1 cellular context compared by ENCODE assay signal in the genomic region with DNA sequence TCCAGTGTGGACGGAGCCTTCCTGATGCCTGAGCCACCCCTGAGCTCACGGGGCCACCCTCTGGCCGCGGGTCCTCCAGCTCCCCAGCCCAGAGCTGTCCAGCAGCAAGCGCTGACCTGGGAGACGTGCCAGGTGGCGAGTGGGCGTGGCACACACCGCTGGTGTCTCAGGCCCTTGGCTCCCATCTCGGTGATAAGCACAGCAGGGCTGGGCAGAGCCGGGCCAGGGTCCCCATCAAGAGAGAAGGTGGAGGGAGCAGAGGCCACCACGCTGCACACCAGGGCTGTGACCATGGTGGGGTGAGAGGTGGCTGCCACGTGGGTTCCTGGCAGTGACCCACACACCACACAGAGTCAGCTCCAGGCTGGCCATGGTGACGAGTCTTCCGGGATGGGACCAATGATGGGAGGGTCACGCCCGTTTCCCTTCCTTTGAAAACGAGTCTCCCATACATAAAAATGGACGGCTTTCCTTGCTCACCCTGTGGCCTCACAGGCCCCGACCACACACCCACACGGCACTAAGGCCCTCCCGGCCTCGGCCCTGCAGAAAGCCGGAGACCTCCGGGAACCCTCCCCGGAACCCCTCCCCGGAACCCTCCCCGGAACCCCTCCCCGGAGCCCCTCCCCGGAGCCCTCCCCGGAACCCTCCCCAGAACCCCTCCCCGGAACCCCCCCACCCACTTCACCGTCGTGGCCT.
TF ChIP-seq lines count a peak whose summit lies in the region.

No MANE protein-coding gene starts in this region.

TF ChIP-seq in K562, 482 proteins besides CTCF, POLR2A, EP300 and RAD21 (continues in another document):
- TF ChIP-seq BRD9 (IDR thresholded peaks at IDR 0.05; ENCODE audit: low read depth, partially characterized antibody) (no peak), SRSF7 (optimal IDR thresholded peaks at IDR 0.05; ENCODE audit: low read depth, low read length) (no peak), ZNF436 (CRISPR knock-in tag; IDR thresholded peaks at IDR 0.05) (no peak), GABPB1 (CRISPR knock-in tag; IDR thresholded peaks at IDR 0.05) (peak; percentile 45; the same call in 1 of the 2 replicates), ZNF79 (CRISPR knock-in tag; IDR thresholded peaks at IDR 0.05; ENCODE audit: low read depth) (no peak), RBM17 (IDR thresholded peaks at IDR 0.05; ENCODE audit: borderline replicate concordance, low read depth, low read length) (no peak), STAT5B (CRISPR knock-in tag; IDR thresholded peaks at IDR 0.05) (no peak), ZKSCAN8 (CRISPR knock-in tag; IDR thresholded peaks at IDR 0.05) (no peak), MED1 (CRISPR knock-in tag; IDR thresholded peaks at IDR 0.05; ENCODE audit: borderline replicate concordance) (no peak), XRCC5 (IDR thresholded peaks at IDR 0.05; ENCODE audit: low read depth, low read length) (no peak), ELF2 (CRISPR knock-in tag; IDR thresholded peaks at IDR 0.05) (no peak), CEBPG (CRISPR knock-in tag; IDR thresholded peaks at IDR 0.05) (no peak), CEBPG (tag; conservative IDR thresholded peaks at IDR 0.05 in 1 of 2, IDR thresholded peaks at IDR 0.05 in 1 of 2) (no peak), ZBTB8A (IDR thresholded peaks at IDR 0.05; ENCODE audit: partially characterized antibody) (no peak), SIN3A (IDR thresholded peaks at IDR 0.05; ENCODE audit: borderline replicate concordance in 2 of 2, control insufficient read depth in 1 of 2, low read depth in 2 of 2, low read length in 2 of 2) (0 out of 4 replicates have a peak, but pooled peaks of 1 of the 2 experiments have one; percentile 63), POLR2G (IDR thresholded peaks at IDR 0.05; ENCODE audit: low read depth, low read length) (peak; percentile 64), TGIF2 (CRISPR knock-in tag; IDR thresholded peaks at IDR 0.05) (no peak)
- TF ChIP-seq, protein P1, sequence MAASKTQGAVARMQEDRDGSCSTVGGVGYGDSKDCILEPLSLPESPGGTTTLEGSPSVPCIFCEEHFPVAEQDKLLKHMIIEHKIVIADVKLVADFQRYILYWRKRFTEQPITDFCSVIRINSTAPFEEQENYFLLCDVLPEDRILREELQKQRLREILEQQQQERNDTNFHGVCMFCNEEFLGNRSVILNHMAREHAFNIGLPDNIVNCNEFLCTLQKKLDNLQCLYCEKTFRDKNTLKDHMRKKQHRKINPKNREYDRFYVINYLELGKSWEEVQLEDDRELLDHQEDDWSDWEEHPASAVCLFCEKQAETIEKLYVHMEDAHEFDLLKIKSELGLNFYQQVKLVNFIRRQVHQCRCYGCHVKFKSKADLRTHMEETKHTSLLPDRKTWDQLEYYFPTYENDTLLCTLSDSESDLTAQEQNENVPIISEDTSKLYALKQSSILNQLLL (CRISPR knock-in tag; IDR thresholded peaks at IDR 0.05; ENCODE audit: borderline replicate concordance), result no peak
- TF ChIP-seq, protein P2, sequence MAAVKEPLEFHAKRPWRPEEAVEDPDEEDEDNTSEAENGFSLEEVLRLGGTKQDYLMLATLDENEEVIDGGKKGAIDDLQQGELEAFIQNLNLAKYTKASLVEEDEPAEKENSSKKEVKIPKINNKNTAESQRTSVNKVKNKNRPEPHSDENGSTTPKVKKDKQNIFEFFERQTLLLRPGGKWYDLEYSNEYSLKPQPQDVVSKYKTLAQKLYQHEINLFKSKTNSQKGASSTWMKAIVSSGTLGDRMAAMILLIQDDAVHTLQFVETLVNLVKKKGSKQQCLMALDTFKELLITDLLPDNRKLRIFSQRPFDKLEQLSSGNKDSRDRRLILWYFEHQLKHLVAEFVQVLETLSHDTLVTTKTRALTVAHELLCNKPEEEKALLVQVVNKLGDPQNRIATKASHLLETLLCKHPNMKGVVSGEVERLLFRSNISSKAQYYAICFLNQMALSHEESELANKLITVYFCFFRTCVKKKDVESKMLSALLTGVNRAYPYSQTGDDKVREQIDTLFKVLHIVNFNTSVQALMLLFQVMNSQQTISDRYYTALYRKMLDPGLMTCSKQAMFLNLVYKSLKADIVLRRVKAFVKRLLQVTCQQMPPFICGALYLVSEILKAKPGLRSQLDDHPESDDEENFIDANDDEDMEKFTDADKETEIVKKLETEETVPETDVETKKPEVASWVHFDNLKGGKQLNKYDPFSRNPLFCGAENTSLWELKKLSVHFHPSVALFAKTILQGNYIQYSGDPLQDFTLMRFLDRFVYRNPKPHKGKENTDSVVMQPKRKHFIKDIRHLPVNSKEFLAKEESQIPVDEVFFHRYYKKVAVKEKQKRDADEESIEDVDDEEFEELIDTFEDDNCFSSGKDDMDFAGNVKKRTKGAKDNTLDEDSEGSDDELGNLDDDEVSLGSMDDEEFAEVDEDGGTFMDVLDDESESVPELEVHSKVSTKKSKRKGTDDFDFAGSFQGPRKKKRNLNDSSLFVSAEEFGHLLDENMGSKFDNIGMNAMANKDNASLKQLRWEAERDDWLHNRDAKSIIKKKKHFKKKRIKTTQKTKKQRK (IDR thresholded peaks at IDR 0.05; ENCODE audit: borderline replicate concordance, low read depth, low read length), result no peak
- TF ChIP-seq, protein P3, sequence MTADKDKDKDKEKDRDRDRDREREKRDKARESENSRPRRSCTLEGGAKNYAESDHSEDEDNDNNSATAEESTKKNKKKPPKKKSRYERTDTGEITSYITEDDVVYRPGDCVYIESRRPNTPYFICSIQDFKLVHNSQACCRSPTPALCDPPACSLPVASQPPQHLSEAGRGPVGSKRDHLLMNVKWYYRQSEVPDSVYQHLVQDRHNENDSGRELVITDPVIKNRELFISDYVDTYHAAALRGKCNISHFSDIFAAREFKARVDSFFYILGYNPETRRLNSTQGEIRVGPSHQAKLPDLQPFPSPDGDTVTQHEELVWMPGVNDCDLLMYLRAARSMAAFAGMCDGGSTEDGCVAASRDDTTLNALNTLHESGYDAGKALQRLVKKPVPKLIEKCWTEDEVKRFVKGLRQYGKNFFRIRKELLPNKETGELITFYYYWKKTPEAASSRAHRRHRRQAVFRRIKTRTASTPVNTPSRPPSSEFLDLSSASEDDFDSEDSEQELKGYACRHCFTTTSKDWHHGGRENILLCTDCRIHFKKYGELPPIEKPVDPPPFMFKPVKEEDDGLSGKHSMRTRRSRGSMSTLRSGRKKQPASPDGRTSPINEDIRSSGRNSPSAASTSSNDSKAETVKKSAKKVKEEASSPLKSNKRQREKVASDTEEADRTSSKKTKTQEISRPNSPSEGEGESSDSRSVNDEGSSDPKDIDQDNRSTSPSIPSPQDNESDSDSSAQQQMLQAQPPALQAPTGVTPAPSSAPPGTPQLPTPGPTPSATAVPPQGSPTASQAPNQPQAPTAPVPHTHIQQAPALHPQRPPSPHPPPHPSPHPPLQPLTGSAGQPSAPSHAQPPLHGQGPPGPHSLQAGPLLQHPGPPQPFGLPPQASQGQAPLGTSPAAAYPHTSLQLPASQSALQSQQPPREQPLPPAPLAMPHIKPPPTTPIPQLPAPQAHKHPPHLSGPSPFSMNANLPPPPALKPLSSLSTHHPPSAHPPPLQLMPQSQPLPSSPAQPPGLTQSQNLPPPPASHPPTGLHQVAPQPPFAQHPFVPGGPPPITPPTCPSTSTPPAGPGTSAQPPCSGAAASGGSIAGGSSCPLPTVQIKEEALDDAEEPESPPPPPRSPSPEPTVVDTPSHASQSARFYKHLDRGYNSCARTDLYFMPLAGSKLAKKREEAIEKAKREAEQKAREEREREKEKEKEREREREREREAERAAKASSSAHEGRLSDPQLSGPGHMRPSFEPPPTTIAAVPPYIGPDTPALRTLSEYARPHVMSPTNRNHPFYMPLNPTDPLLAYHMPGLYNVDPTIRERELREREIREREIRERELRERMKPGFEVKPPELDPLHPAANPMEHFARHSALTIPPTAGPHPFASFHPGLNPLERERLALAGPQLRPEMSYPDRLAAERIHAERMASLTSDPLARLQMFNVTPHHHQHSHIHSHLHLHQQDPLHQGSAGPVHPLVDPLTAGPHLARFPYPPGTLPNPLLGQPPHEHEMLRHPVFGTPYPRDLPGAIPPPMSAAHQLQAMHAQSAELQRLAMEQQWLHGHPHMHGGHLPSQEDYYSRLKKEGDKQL (CRISPR knock-in tag; IDR thresholded peaks at IDR 0.05; ENCODE audit: borderline replicate concordance), result no peak
- TF ChIP-seq, protein P4, sequence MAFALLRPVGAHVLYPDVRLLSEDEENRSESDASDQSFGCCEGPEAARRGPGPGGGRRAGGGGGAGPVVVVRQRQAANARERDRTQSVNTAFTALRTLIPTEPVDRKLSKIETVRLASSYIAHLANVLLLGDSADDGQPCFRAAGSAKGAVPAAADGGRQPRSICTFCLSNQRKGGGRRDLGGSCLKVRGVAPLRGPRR (CRISPR knock-in tag; IDR thresholded peaks at IDR 0.05), result no peak
- TF ChIP-seq, protein P5, sequence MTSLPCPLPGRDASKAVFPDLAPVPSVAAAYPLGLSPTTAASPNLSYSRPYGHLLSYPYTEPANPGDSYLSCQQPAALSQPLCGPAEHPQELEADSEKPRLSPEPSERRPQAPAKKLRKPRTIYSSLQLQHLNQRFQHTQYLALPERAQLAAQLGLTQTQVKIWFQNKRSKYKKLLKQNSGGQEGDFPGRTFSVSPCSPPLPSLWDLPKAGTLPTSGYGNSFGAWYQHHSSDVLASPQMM (CRISPR knock-in tag; IDR thresholded peaks at IDR 0.05), result no peak
- TF ChIP-seq, protein P6, sequence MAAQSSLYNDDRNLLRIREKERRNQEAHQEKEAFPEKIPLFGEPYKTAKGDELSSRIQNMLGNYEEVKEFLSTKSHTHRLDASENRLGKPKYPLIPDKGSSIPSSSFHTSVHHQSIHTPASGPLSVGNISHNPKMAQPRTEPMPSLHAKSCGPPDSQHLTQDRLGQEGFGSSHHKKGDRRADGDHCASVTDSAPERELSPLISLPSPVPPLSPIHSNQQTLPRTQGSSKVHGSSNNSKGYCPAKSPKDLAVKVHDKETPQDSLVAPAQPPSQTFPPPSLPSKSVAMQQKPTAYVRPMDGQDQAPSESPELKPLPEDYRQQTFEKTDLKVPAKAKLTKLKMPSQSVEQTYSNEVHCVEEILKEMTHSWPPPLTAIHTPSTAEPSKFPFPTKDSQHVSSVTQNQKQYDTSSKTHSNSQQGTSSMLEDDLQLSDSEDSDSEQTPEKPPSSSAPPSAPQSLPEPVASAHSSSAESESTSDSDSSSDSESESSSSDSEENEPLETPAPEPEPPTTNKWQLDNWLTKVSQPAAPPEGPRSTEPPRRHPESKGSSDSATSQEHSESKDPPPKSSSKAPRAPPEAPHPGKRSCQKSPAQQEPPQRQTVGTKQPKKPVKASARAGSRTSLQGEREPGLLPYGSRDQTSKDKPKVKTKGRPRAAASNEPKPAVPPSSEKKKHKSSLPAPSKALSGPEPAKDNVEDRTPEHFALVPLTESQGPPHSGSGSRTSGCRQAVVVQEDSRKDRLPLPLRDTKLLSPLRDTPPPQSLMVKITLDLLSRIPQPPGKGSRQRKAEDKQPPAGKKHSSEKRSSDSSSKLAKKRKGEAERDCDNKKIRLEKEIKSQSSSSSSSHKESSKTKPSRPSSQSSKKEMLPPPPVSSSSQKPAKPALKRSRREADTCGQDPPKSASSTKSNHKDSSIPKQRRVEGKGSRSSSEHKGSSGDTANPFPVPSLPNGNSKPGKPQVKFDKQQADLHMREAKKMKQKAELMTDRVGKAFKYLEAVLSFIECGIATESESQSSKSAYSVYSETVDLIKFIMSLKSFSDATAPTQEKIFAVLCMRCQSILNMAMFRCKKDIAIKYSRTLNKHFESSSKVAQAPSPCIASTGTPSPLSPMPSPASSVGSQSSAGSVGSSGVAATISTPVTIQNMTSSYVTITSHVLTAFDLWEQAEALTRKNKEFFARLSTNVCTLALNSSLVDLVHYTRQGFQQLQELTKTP (IDR thresholded peaks at IDR 0.05; ENCODE audit: low read depth in 1 of 2, partially characterized antibody in 2 of 2), result no peak
- TF ChIP-seq, protein P7, sequence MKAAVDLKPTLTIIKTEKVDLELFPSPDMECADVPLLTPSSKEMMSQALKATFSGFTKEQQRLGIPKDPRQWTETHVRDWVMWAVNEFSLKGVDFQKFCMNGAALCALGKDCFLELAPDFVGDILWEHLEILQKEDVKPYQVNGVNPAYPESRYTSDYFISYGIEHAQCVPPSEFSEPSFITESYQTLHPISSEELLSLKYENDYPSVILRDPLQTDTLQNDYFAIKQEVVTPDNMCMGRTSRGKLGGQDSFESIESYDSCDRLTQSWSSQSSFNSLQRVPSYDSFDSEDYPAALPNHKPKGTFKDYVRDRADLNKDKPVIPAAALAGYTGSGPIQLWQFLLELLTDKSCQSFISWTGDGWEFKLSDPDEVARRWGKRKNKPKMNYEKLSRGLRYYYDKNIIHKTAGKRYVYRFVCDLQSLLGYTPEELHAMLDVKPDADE (conservative IDR thresholded peaks at IDR 0.05; ENCODE audit: control insufficient read depth, low read depth, low read length), result 0 out of 2 replicates have a peak, but pooled peaks have one; percentile 39
- TF ChIP-seq, protein P8, sequence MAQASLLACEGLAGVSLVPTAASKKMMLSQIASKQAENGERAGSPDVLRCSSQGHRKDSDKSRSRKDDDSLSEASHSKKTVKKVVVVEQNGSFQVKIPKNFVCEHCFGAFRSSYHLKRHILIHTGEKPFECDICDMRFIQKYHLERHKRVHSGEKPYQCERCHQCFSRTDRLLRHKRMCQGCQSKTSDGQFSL (CRISPR knock-in tag; IDR thresholded peaks at IDR 0.05), result no peak
- TF ChIP-seq, protein P8 (tag; IDR thresholded peaks at IDR 0.05), result no peak
- TF ChIP-seq, protein P9, sequence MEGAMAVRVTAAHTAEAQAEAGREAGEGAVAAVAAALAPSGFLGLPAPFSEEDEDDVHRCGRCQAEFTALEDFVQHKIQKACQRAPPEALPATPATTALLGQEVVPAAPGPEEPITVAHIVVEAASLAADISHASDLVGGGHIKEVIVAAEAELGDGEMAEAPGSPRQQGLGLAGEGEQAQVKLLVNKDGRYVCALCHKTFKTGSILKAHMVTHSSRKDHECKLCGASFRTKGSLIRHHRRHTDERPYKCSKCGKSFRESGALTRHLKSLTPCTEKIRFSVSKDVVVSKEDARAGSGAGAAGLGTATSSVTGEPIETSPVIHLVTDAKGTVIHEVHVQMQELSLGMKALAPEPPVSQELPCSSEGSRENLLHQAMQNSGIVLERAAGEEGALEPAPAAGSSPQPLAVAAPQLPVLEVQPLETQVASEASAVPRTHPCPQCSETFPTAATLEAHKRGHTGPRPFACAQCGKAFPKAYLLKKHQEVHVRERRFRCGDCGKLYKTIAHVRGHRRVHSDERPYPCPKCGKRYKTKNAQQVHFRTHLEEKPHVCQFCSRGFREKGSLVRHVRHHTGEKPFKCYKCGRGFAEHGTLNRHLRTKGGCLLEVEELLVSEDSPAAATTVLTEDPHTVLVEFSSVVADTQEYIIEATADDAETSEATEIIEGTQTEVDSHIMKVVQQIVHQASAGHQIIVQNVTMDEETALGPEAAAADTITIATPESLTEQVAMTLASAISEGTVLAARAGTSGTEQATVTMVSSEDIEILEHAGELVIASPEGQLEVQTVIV (CRISPR knock-in tag; IDR thresholded peaks at IDR 0.05; ENCODE audit: borderline replicate concordance), result no peak
